Comparison of ENCODE assay signal across 8 cellular contexts in genomic region chr4:83393908-83394307, GRCh38.
"Had no signal": no experiment of that assay in that cellular context is flagged by ENCODE, and none has a peak within 500 bp of the region (broad histone marks: within the 10 kb centered on the region; RNA-seq: fewer than 3 reads in every experiment).

No MANE protein-coding gene starts in this region.

- FAIRE-seq: G401.6, GM12878, GM12891, GM12892, GM18507, GM19239 had no signal

- DNase-seq: GDM1, GF-D8 had no signal

- H3K4me3 ChIP-seq: GM12878 had no signal

- ATAC-seq: GM12878 had no signal
